In the genomic region with DNA sequence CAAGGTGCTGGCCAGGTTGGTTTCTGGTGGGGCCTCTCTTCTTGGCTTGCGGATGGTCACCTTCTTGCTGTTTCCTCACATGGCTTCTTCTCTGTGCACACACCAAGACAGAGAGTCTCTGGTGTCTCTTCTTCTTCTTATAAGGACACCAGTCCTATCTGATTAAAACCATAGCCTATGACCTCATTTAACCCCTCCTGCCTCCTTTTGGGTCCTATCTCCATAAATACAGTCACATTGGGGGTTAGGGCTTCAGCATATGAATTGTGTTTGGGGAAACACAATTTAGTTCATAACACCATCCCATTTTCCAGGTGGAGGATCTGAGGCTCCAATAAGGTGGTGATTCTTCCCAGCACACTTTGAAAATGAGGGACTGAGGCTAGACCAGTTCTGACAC, we compare ENCODE assay signal across 27 cellular contexts.
"Had no signal": no experiment of that assay in that cellular context is flagged by ENCODE, and none has a peak within 500 bp of the region (broad histone marks: within the 10 kb centered on the region; RNA-seq: fewer than 3 reads in every experiment).

No MANE protein-coding gene starts in this region.

- DNase-seq: colonic mucosa; dermis blood vessel endothelial cell; effector memory CD8-positive, alpha-beta T cell; erythroblast; esophagus squamous epithelium; foreskin melanocyte; glutamatergic neuron; heart right ventricle; hippocampal formation; left cardiac atrium; left lung; mammary epithelial cell; naive thymus-derived CD8-positive, alpha-beta T cell; nucleus accumbens; ovary; posterior cingulate gyrus; psoas muscle; right cardiac atrium; sigmoid colon; stimulated activated CD4-positive, alpha-beta T cell treated with anti-CD3 and anti-CD28 coated beads, Interleukin-4, amount 100 ng/mL, for 4 hours; upper lobe of left lung had no signal

- H3K27me3 Mint-ChIP-seq: stimulated activated naive CD8-positive, alpha-beta T cell treated with anti-CD3 and anti-CD28 coated beads, Interleukin-15, Interleukin-2, amounts not matched to agents 100 ng/mL and 50 ng/mL, for 24 hours had no signal

- H3K27me3 ChIP-seq: colonic mucosa, esophagus squamous epithelium, heart right ventricle, left lung, ovary, sigmoid colon, upper lobe of left lung had no signal

- H3K27ac ChIP-seq: colonic mucosa, esophagus squamous epithelium, heart right ventricle, left lung, ovary, psoas muscle, sigmoid colon, upper lobe of left lung had no signal

- H3K9me3 ChIP-seq: colonic mucosa, esophagus squamous epithelium, left lung, ovary, psoas muscle, sigmoid colon, upper lobe of left lung had no signal

- H3K4me1 Mint-ChIP-seq: central memory CD8-positive, alpha-beta T cell; naive thymus-derived CD8-positive, alpha-beta T cell; stimulated activated memory B cell treated with anti-CD40 and anti-IgM and Interleukin-4, amounts not matched to agents 10 μg/mL and 1 μg/mL and 100 μg/mL, for 72 hours had no signal

- H3K4me3 ChIP-seq: colonic mucosa, esophagus squamous epithelium, heart right ventricle, left lung, ovary, psoas muscle, sigmoid colon, upper lobe of left lung had no signal

- H3K36me3 ChIP-seq: colonic mucosa, esophagus squamous epithelium, heart right ventricle, left lung, ovary, sigmoid colon, upper lobe of left lung had no signal

- FAIRE-seq: endometrium, islet of Langerhans, urothelium cell line had no signal

- ATAC-seq: effector memory CD8-positive, alpha-beta T cell; heart right ventricle; left cardiac atrium; left lung; naive thymus-derived CD8-positive, alpha-beta T cell; psoas muscle; right cardiac atrium; stimulated activated memory B cell treated with anti-CD40 and anti-IgM and Interleukin-4, amounts not matched to agents 10 μg/mL and 1 μg/mL and 100 μg/mL, for 72 hours had no signal

- H3K4me3 Mint-ChIP-seq: central memory CD8-positive, alpha-beta T cell; effector memory CD8-positive, alpha-beta T cell; naive thymus-derived CD8-positive, alpha-beta T cell; stimulated activated memory B cell treated with anti-CD40 and anti-IgM and Interleukin-4, amounts not matched to agents 10 μg/mL and 1 μg/mL and 100 μg/mL, for 72 hours; stimulated activated naive CD8-positive, alpha-beta T cell treated with anti-CD3 and anti-CD28 coated beads, Interleukin-15, Interleukin-2, amounts not matched to agents 100 ng/mL and 50 ng/mL, for 24 hours had no signal

- H3K4me1 ChIP-seq: colonic mucosa, left lung, psoas muscle had no signal

- H3K36me3 Mint-ChIP-seq: naive thymus-derived CD8-positive, alpha-beta T cell; stimulated activated memory B cell treated with anti-CD40 and anti-IgM and Interleukin-4, amounts not matched to agents 10 μg/mL and 1 μg/mL and 100 μg/mL, for 72 hours had no signal

- H3K9me3 Mint-ChIP-seq: central memory CD8-positive, alpha-beta T cell; stimulated activated memory B cell treated with anti-CD40 and anti-IgM and Interleukin-4, amounts not matched to agents 10 μg/mL and 1 μg/mL and 100 μg/mL, for 72 hours had no signal

- H3K27ac Mint-ChIP-seq: effector memory CD8-positive, alpha-beta T cell; naive thymus-derived CD8-positive, alpha-beta T cell; stimulated activated memory B cell treated with anti-CD40 and anti-IgM and Interleukin-4, amounts not matched to agents 10 μg/mL and 1 μg/mL and 100 μg/mL, for 72 hours; stimulated activated naive CD8-positive, alpha-beta T cell treated with anti-CD3 and anti-CD28 coated beads, Interleukin-15, Interleukin-2, amounts not matched to agents 100 ng/mL and 50 ng/mL, for 24 hours had no signal
